Comparison of ENCODE assay signal across 26 cellular contexts in genomic region chr7:121913947-121914346, GRCh38. TPM values are rescaled to one million over a fixed set of nuclear protein-coding genes. Genes with fewer than 3 reads are reported as not detected.
"Had no signal": no experiment of that assay in that cellular context is flagged by ENCODE, and none has a peak within 500 bp of the region (broad histone marks: within the 10 kb centered on the region; RNA-seq: fewer than 3 reads in every experiment).

No MANE protein-coding gene starts in this region.

- H3K27ac Mint-ChIP-seq: activated CD4-positive, alpha-beta T cell treated with anti-CD3 and anti-CD28 coated beads, Interleukin-2, amount 10 ng/mL, durations not matched to agents 24 days and 14 days; activated CD8-positive, alpha-beta T cell treated with anti-CD3 and anti-CD28 coated beads, Interleukin-2, amount 10 ng/mL, durations not matched to agents 7 days and 5 days; activated naive CD4-positive, alpha-beta T cell treated with anti-CD3 and anti-CD28 coated beads, Interleukin-2, amount 50 U/mL, for 72 hours; naive thymus-derived CD4-positive, alpha-beta T cell; progenitor cell of endocrine pancreas had no signal

- H3K4me3 Mint-ChIP-seq: activated CD4-positive, alpha-beta T cell treated with anti-CD3 and anti-CD28 coated beads, Interleukin-2, amount 10 ng/mL, durations not matched to agents 24 days and 14 days; activated CD8-positive, alpha-beta T cell treated with anti-CD3 and anti-CD28 coated beads, Interleukin-2, amount 10 ng/mL, durations not matched to agents 7 days and 5 days; central memory CD8-positive, alpha-beta T cell; naive thymus-derived CD4-positive, alpha-beta T cell had no signal

- H3K27me3 Mint-ChIP-seq: activated CD4-positive, alpha-beta T cell treated with anti-CD3 and anti-CD28 coated beads, Interleukin-2, amount 10 ng/mL, durations not matched to agents 24 days and 14 days; central memory CD8-positive, alpha-beta T cell; naive thymus-derived CD4-positive, alpha-beta T cell; progenitor cell of endocrine pancreas had no signal

- ATAC-seq: activated CD8-positive, alpha-beta T cell treated with anti-CD3 and anti-CD28 coated beads, Interleukin-2, amount 10 ng/mL, durations not matched to agents 7 days and 5 days; activated naive CD4-positive, alpha-beta T cell treated with anti-CD3 and anti-CD28 coated beads, Interleukin-2, amount 50 U/mL, for 72 hours; body of pancreas; left lobe of liver; mucosa of descending colon; naive thymus-derived CD4-positive, alpha-beta T cell; right cardiac atrium had no signal

- DNase-seq: activated CD4-positive, alpha-beta T cell treated with anti-CD3 and anti-CD28 coated beads, Interleukin-2, amount 10 ng/mL, durations not matched to agents 24 days and 14 days; activated CD4-positive, CD25-positive, alpha-beta regulatory T cell; activated CD8-positive, alpha-beta memory T cell treated with anti-CD3 and anti-CD28 coated beads, Interleukin-2, amount 50 U/mL, for 4 hours; activated CD8-positive, alpha-beta T cell treated with anti-CD3 and anti-CD28 coated beads, Interleukin-2, amount 10 ng/mL, durations not matched to agents 7 days and 5 days; activated gamma-delta T cell; activated T-cell treated with anti-CD3 and anti-CD28 coated beads, Interleukin-2, amount 50 U/mL, for 48 hours; amniotic stem cell; body of pancreas; cortex of kidney; effector CD4-positive, alpha-beta T cell; esophagus squamous epithelium; islet precursor cell; mucosa of descending colon; naive thymus-derived CD4-positive, alpha-beta T cell; occipital lobe; right cardiac atrium; stimulated activated CD4-positive, alpha-beta T cell treated with anti-CD3 and anti-CD28 coated beads, Interleukin-15, amount 100 ng/mL, for 24 hours; stimulated activated CD4-positive, alpha-beta T cell treated with anti-CD3 and anti-CD28 coated beads, Interleukin-4, amount 100 ng/mL, for 24 hours; stimulated activated naive CD4-positive, alpha-beta T cell had no signal

- H3K4me1 Mint-ChIP-seq: activated CD4-positive, alpha-beta T cell treated with anti-CD3 and anti-CD28 coated beads, Interleukin-2, amount 10 ng/mL, durations not matched to agents 24 days and 14 days; central memory CD8-positive, alpha-beta T cell; naive thymus-derived CD4-positive, alpha-beta T cell had no signal

- H3K36me3 Mint-ChIP-seq: activated naive CD4-positive, alpha-beta T cell treated with anti-CD3 and anti-CD28 coated beads, Interleukin-2, amount 50 U/mL, for 72 hours; naive thymus-derived CD4-positive, alpha-beta T cell had no signal

- H3K9me3 Mint-ChIP-seq: activated CD4-positive, alpha-beta T cell treated with anti-CD3 and anti-CD28 coated beads, Interleukin-2, amount 10 ng/mL, durations not matched to agents 24 days and 14 days had no signal

RNA-seq across cellular contexts. Expression of gene PTPRZ1, which starts 41.0 kb away (rescaled TPM):
- total RNA-seq: activated CD4-positive, alpha-beta T cell treated with anti-CD3 and anti-CD28 coated beads, Interleukin-2, amount 10 ng/mL, durations not matched to agents 24 days and 14 days; activated CD8-positive, alpha-beta T cell treated with anti-CD3 and anti-CD28 coated beads, Interleukin-2, amount 10 ng/mL, durations not matched to agents 7 days and 5 days; activated naive CD4-positive, alpha-beta T cell treated with anti-CD3 and anti-CD28 coated beads, Interleukin-2, amount 50 U/mL, for 72 hours; endothelial cell of umbilical vein; glomerular endothelial cell; lung microvascular endothelial cell; naive thymus-derived CD4-positive, alpha-beta T cell had no signal
- polyA plus RNA-seq: naive thymus-derived CD4-positive, alpha-beta T cell had no signal
